ENCODE assay signal across 28 cellular contexts in genomic region chr3:100348727-100349126, GRCh38.
"Had no signal": no experiment of that assay in that cellular context is flagged by ENCODE, and none has a peak within 500 bp of the region (broad histone marks: within the 10 kb centered on the region; RNA-seq: fewer than 3 reads in every experiment).

No MANE protein-coding gene starts in this region.

- H3K4me3 Mint-ChIP-seq: stimulated activated effector memory CD8-positive, alpha-beta T cell treated with anti-CD3 and anti-CD28 coated beads, Interleukin-12 subunit alpha, Interleukin-12 subunit beta, amount 100 ng/mL, for 72 hours; stimulated activated memory B cell treated with anti-CD40 and anti-IgM and Interleukin-4, amounts not matched to agents 10 μg/mL and 1 μg/mL and 100 μg/mL, for 72 hours; stimulated activated naive B cell treated with anti-CD40 and anti-IgM and Interleukin-4, amounts not matched to agents 10 μg/mL and 1 μg/mL and 100 μg/mL, for 72 hours; stimulated activated naive CD8-positive, alpha-beta T cell treated with anti-CD3 and anti-CD28 coated beads, Interleukin-15, amount 100 ng/mL, for 72 hours; stimulated activated naive CD8-positive, alpha-beta T cell treated with anti-CD3 and anti-CD28 coated beads, Interleukin-15, Interleukin-2, amounts not matched to agents 100 ng/mL and 50 ng/mL, for 24 hours; type B pancreatic cell had no signal

- H3K27me3 Mint-ChIP-seq: stimulated activated memory B cell treated with anti-CD40 and anti-IgM and Interleukin-4, amounts not matched to agents 10 μg/mL and 1 μg/mL and 100 μg/mL, for 72 hours; stimulated activated naive B cell treated with anti-CD40 and anti-IgM and Interleukin-4, amounts not matched to agents 10 μg/mL and 1 μg/mL and 100 μg/mL, for 72 hours; stimulated activated naive CD8-positive, alpha-beta T cell treated with anti-CD3 and anti-CD28 coated beads, Interleukin-15, amount 100 ng/mL, for 72 hours; stimulated activated naive CD8-positive, alpha-beta T cell treated with anti-CD3 and anti-CD28 coated beads, Interleukin-15, Interleukin-2, amounts not matched to agents 100 ng/mL and 50 ng/mL, for 24 hours; type B pancreatic cell had no signal

- H3K36me3 ChIP-seq: uterus had no signal

- H3K27ac Mint-ChIP-seq: stimulated activated effector memory CD8-positive, alpha-beta T cell treated with anti-CD3 and anti-CD28 coated beads, Interleukin-12 subunit alpha, Interleukin-12 subunit beta, amount 100 ng/mL, for 72 hours; stimulated activated memory B cell treated with anti-CD40 and anti-IgM and Interleukin-4, amounts not matched to agents 10 μg/mL and 1 μg/mL and 100 μg/mL, for 72 hours; stimulated activated naive B cell treated with anti-CD40 and anti-IgM and Interleukin-4, amounts not matched to agents 10 μg/mL and 1 μg/mL and 100 μg/mL, for 72 hours; stimulated activated naive CD8-positive, alpha-beta T cell treated with anti-CD3 and anti-CD28 coated beads, Interleukin-15, Interleukin-2, amounts not matched to agents 100 ng/mL and 50 ng/mL, for 24 hours; type B pancreatic cell had no signal

- H3K4me3 ChIP-seq: stomach, suprapubic skin, testis, thoracic aorta, thyroid gland, tibial artery, tibial nerve, transverse colon, upper lobe of left lung, upper lobe of right lung, uterus, vagina had no signal

- H3K9me3 ChIP-seq: stomach, suprapubic skin, testis, thoracic aorta, thyroid gland, tibial artery, tibial nerve, transverse colon, upper lobe of left lung, upper lobe of right lung, uterus, vagina had no signal

- H3K4me1 Mint-ChIP-seq: stimulated activated effector memory CD8-positive, alpha-beta T cell treated with anti-CD3 and anti-CD28 coated beads, Interleukin-12 subunit alpha, Interleukin-12 subunit beta, amount 100 ng/mL, for 72 hours; stimulated activated memory B cell treated with anti-CD40 and anti-IgM and Interleukin-4, amounts not matched to agents 10 μg/mL and 1 μg/mL and 100 μg/mL, for 72 hours; stimulated activated naive B cell treated with anti-CD40 and anti-IgM and Interleukin-4, amounts not matched to agents 10 μg/mL and 1 μg/mL and 100 μg/mL, for 72 hours; stimulated activated naive CD8-positive, alpha-beta T cell treated with anti-CD3 and anti-CD28 coated beads, Interleukin-15, amount 100 ng/mL, for 72 hours had no signal

- ATAC-seq: stimulated activated effector memory CD8-positive, alpha-beta T cell treated with anti-CD3 and anti-CD28 coated beads, Interleukin-12 subunit alpha, Interleukin-12 subunit beta, amount 100 ng/mL, for 72 hours; stimulated activated memory B cell treated with anti-CD40 and anti-IgM and Interleukin-4, amounts not matched to agents 10 μg/mL and 1 μg/mL and 100 μg/mL, for 72 hours; stimulated activated naive B cell treated with anti-CD40 and anti-IgM and Interleukin-4, amounts not matched to agents 10 μg/mL and 1 μg/mL and 100 μg/mL, for 72 hours; stimulated activated naive CD8-positive, alpha-beta T cell treated with anti-CD3 and anti-CD28 coated beads, Interleukin-15, amount 100 ng/mL, for 72 hours; stimulated activated naive CD8-positive, alpha-beta T cell treated with anti-CD3 and anti-CD28 coated beads, Interleukin-15, Interleukin-2, amounts not matched to agents 100 U/mL and 50 U/mL, for 24 hours; upper lobe of right lung had no signal

- DNase-seq: stimulated activated CD4-positive, alpha-beta T cell treated with anti-CD3 and anti-CD28 coated beads, Interleukin-2, amount 100 ng/mL, for 48 hours; stimulated activated CD4-positive, alpha-beta T cell treated with anti-CD3 and anti-CD28 coated beads, Interleukin-4, amount 100 ng/mL, for 1 hour; stimulated activated CD4-positive, alpha-beta T cell treated with anti-CD3 and anti-CD28 coated beads, Interleukin-4, amount 100 ng/mL, for 24 hours; stimulated activated CD4-positive, alpha-beta T cell treated with anti-CD3 and anti-CD28 coated beads, Interleukin-4, amount 100 ng/mL, for 4 hours; stimulated activated CD8-positive, alpha-beta memory T cell treated with anti-CD3 and anti-CD28 coated beads, Interleukin-4, amount 100 ng/mL, for 48 hours; stimulated activated naive B cell treated with anti-CD40 and anti-IgM and Interleukin-4, amounts not matched to agents 10 μg/mL and 1 μg/mL and 100 μg/mL, for 72 hours; stimulated activated naive CD4-positive, alpha-beta T cell; stimulated activated naive CD4-positive, alpha-beta T cell treated with Interleukin-2 at 50 U/mL for 16 hours; stimulated activated naive CD8-positive, alpha-beta T cell treated with anti-CD3 and anti-CD28 coated beads, Interleukin-15, amount 100 ng/mL, for 72 hours; stimulated activated naive CD8-positive, alpha-beta T cell treated with anti-CD3 and anti-CD28 coated beads, Interleukin-15, Interleukin-2, amounts not matched to agents 100 U/mL and 50 U/mL, for 24 hours; stomach; substantia nigra; testis; thyroid gland; tibial artery; transverse colon; trophoblast cell; upper lobe of left lung; upper lobe of right lung; uterus had no signal

- H3K27me3 ChIP-seq: stomach, suprapubic skin, testis, thyroid gland, tibial artery, tibial nerve, transverse colon, upper lobe of left lung, upper lobe of right lung, uterus, vagina had no signal

- H3K4me1 ChIP-seq: stomach, suprapubic skin, testis, thyroid gland, tibial artery, tibial nerve, transverse colon, upper lobe of left lung, upper lobe of right lung, uterus, vagina had no signal

- H3K27ac ChIP-seq: stomach, suprapubic skin, testis, thoracic aorta, thyroid gland, tibial artery, tibial nerve, transverse colon, upper lobe of left lung, upper lobe of right lung, uterus, vagina had no signal

- H3K9me3 Mint-ChIP-seq: stimulated activated effector memory CD8-positive, alpha-beta T cell treated with anti-CD3 and anti-CD28 coated beads, Interleukin-12 subunit alpha, Interleukin-12 subunit beta, amount 100 ng/mL, for 72 hours; stimulated activated naive CD8-positive, alpha-beta T cell treated with anti-CD3 and anti-CD28 coated beads, Interleukin-15, amount 100 ng/mL, for 72 hours; type B pancreatic cell had no signal
